1 cellular context compared by ENCODE assay signal in the genomic region with DNA sequence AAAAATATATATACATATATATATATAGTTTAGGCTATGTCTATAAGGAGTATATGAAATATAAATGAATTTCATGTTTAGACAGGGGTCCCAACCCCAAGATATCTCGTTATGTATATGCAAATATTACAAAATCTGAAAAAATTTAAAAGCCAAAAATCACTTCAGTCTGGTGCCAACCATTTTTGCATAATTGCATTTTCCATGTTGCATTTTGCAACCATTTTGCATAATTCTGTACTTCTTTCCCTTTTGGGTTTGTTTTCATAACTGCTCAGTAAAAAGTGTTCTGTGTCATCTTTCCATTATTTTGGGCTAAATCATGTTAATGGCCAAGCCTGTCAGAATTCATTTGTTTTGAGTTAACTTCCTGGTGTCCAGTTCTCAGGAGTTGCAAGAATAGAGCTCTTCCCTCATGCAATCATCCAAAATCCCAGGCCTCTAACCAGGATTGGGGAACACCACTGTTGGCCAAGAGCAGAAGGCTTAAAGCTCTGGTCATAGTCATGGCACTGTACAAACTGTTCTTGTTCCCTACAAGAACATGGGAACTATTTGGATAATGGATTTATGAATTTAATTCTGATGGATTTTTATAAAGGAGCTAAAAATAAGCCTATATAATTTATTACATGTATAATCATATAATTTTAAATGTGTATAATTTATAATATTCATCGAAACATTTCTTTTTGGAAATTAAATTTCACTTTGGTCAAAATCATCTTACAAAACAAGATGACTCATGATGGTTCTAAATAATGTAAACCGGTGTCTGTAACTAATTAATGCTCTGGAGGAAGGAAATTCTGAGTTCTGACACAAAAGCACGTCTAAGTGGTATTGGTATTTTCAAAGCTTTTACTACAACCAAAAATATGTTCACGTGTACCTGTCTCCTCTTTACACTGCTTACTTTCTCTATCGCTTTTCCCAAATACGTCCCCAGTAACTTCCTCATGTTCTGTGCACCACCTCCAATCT.
TF ChIP-seq lines count a peak whose summit lies in the region.

No MANE protein-coding gene starts in this region.

TF ChIP-seq in HepG2, 621 proteins besides CTCF, POLR2A, EP300 and RAD21:
- TF ChIP-seq MAFK (conservative IDR thresholded peaks at IDR 0.05 in 1 of 2, IDR thresholded peaks at IDR 0.05 in 1 of 2; ENCODE audit: low read length in 2 of 2) (peak; percentile 63 to 65), ZBTB10 (CRISPR knock-in tag; IDR thresholded peaks at IDR 0.05; ENCODE audit: borderline replicate concordance) (no peak), ZEB1 (IDR thresholded peaks at IDR 0.05; ENCODE audit: insufficient replicate concordance, low read depth) (no peak), ZNF878 (CRISPR knock-in tag; IDR thresholded peaks at IDR 0.05) (no peak), MAFF (IDR thresholded peaks at IDR 0.05; ENCODE audit: low read depth, low read length) (peak; percentile 55), TBX2 (CRISPR knock-in tag; IDR thresholded peaks at IDR 0.05; ENCODE audit: borderline replicate concordance) (no peak), CREM (IDR thresholded peaks at IDR 0.05) (no peak), CREM (CRISPR knock-in tag; IDR thresholded peaks at IDR 0.05) (no peak), ZNF614 (CRISPR knock-in tag; IDR thresholded peaks at IDR 0.05; ENCODE audit: borderline replicate concordance) (no peak)
